In the genomic region with DNA sequence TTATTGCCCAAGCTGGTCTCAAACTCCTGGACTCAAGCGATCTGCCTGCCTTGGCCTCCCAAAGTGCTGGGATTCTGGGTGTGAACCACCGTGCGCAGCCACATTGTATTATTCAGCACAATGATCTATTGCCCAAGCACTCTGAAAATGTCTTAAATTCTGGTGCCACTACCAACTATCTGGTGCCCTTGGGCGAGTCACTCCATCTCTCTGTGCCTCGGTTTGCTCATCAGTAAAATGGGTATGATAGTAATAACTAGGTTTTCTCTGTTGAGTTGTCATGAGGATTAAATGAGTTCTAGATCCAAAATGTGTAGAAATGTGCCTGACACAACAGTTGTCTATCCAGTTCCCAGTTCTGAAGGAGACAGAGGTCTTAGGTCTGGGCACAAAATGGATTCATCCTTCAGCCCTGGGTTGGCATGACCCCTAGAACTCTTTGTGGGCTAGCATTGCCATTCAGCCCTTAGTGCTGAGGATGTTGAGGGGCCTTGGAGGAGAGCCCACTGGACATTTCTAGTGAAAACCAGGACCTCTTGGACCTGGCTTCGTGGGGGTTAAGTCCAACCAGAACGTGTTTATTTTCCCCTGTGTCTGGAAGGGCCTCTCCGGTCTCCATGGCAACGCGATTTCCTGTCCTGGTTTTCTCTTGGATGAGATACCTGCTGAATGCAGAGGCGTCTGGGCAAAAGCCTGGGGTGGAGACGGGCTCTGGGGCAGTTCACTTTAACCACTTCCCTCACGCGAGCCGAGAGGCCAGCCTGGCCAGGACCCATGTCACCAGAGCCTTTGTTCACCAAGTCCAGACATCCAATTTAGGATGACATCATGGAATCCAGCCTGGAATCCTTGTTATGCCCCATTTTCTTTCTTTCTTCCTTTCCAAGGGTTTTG, we compare ENCODE assay signal across 9 cellular contexts. TPM values are rescaled to one million over a fixed set of nuclear protein-coding genes. Genes with fewer than 3 reads are reported as not detected.
DNase-seq lines count a peak whose midpoint lies in the region; ATAC-seq and TF ChIP-seq lines count a peak whose summit lies in the region.
"Had no signal": no experiment of that assay in that cellular context is flagged by ENCODE, and none has a peak within 500 bp of the region (broad histone marks: within the 10 kb centered on the region; RNA-seq: fewer than 3 reads in every experiment).

No MANE protein-coding gene starts in this region.

- peaks cover 33% of the 10 kb centered on the region for H3K4me1 Mint-ChIP-seq in osteocyte (ENCODE audit: unreplicated experiment)

- ATAC-seq in GM21367 (IDR thresholded peaks at IDR 0.05; ENCODE audit: unreplicated experiment): no peak
- ATAC-seq in HG03565 (IDR thresholded peaks at IDR 0.05; ENCODE audit: unreplicated experiment): no peak

- H3K36me3 Mint-ChIP-seq in osteocyte (ENCODE audit: unreplicated experiment): no peaks in the 10 kb centered on the region
- H3K36me3 Mint-ChIP-seq: activated naive CD8-positive, alpha-beta T cell treated with anti-CD3 and anti-CD28 coated beads, Interleukin-2, amount 10 ng/mL, durations not matched to agents 7 days and 5 days had no signal

- H3K4me3 Mint-ChIP-seq in osteocyte (ENCODE audit: unreplicated experiment): peak overlapping the region; percentile 5
- H3K4me3 Mint-ChIP-seq: activated naive CD8-positive, alpha-beta T cell treated with anti-CD3 and anti-CD28 coated beads, Interleukin-2, amount 10 ng/mL, durations not matched to agents 7 days and 5 days had no signal

- DNase-seq in G401 (ENCODE audit: low spot score) (peak; percentile 98), SK-MEL-5 (ENCODE audit: low read depth, low spot score) (peak; percentile 13), glomerular visceral epithelial cell (ENCODE audit: extremely low spot score) (peak; percentile 75), osteocyte (ENCODE audit: extremely low spot score, unreplicated experiment) (peak; percentile 89), amniotic stem cell (lab: John Stamatoyannopoulos, UW) (no peak)
- no peak for DNase-seq in activated effector memory CD4-positive, alpha-beta T cell treated with Interleukin-2 at 50 U/mL for 16 hours
- DNase-seq: activated naive CD8-positive, alpha-beta T cell treated with anti-CD3 and anti-CD28 coated beads, Interleukin-2, amount 10 ng/mL, durations not matched to agents 7 days and 5 days had no signal

- H3K27ac Mint-ChIP-seq in osteocyte (ENCODE audit: unreplicated experiment): peak overlapping the region; percentile 98
- H3K27ac Mint-ChIP-seq: activated naive CD8-positive, alpha-beta T cell treated with anti-CD3 and anti-CD28 coated beads, Interleukin-2, amount 10 ng/mL, durations not matched to agents 7 days and 5 days had no signal

- no peaks in the 10 kb centered on the region for H3K9me3 Mint-ChIP-seq in osteocyte (ENCODE audit: unreplicated experiment)

- TF ChIP-seq CTCF in osteocyte (IDR thresholded peaks at IDR 0.05): no peak

- in situ Hi-C loops in G401 (cut with HindIII; ENCODE audit: low sequenced_read_pairs) (no loop called here), SK-MEL-5 (cut with HindIII; ENCODE audit: low pct_unique_long_range_greater_than_20kb, low sequenced_read_pairs) (no loop called here)

- no peaks in the 10 kb centered on the region for H3K27me3 Mint-ChIP-seq in osteocyte (ENCODE audit: unreplicated experiment)

RNA-seq across cellular contexts. Expression of gene TNRC6A, which starts 43.7 kb away (rescaled TPM):
- 11.4 and 14.4 TPM in 2 replicates for total RNA-seq in G401 (2014; rRNA removed; shearing (Covaris generic))
- total RNA-seq in SK-MEL-5 (2014; rRNA removed; shearing (Covaris generic)): 9.7 and 14.9 TPM in 2 replicates
- polyA plus RNA-seq in SK-MEL-5 (2015; cell fraction: cytosol; rRNA removed): 29.9 and 31.0 TPM in 2 replicates
- polyA plus RNA-seq in SK-MEL-5 (2015; cell fraction: nucleus; rRNA removed): 114 and 233 TPM in 2 replicates
- 64.5 and 68.0 TPM in 2 replicates for total RNA-seq in osteocyte

Comparison
In these comparisons a context has a peak if more than half of its experiments do, and no peak if none do; other contexts are left out.
1. DNase-seq: peak in G401 (single experiment), SK-MEL-5 (single experiment), glomerular visceral epithelial cell (single experiment) and osteocyte (single experiment); none in activated effector memory CD4-positive, alpha-beta T cell treated with Interleukin-2 at 50 U/mL for 16 hours (single experiment) and amniotic stem cell (single experiment).